11 cellular contexts compared by ENCODE assay signal in genomic region chr3:194802125-194802433, GRCh38.
DNase-seq lines count a peak whose midpoint lies in the region; TF ChIP-seq lines count a peak whose summit lies in the region.
"Had no signal": no experiment of that assay in that cellular context is flagged by ENCODE, and none has a peak within 500 bp of the region (broad histone marks: within the 10 kb centered on the region; RNA-seq: fewer than 3 reads in every experiment).

No MANE protein-coding gene starts in this region.

- H3K27ac ChIP-seq in H9 (ENCODE audit: insufficient read length, low read depth, low read length) = no peak overlapping the region
- H3K27ac ChIP-seq in ectodermal cell (ENCODE audit: insufficient read depth, low read depth, low read length, poor library complexity, severe bottlenecking) = peak overlapping the region; percentile 6
- no peak overlapping the region for H3K27ac ChIP-seq in spleen

- H3K27ac Mint-ChIP-seq in H9 = no peak overlapping the region
- H3K27ac Mint-ChIP-seq in nephron = peak overlapping the region in 2 of 3 experiments; percentile 35 to 75
- no peak overlapping the region for H3K27ac Mint-ChIP-seq in T-helper 2 cell treated with Interferon-gamma antibody and Interleukin-4, amounts not matched to agents 5 μg/mL and 100 μg/mL, for 36 hours
- H3K27ac Mint-ChIP-seq: CD4-positive, alpha-beta T cell had no signal

- no peak for TF ChIP-seq CTCF in H9 (conservative IDR thresholded peaks at IDR 0.05)
- TF ChIP-seq CTCF in nephron (IDR thresholded peaks at IDR 0.05; ENCODE audit: unreplicated experiment in 3 of 3) = no peak
- no peak for TF ChIP-seq CTCF in spleen (IDR thresholded peaks at IDR 0.05 in 8 of 11, conservative IDR thresholded peaks at IDR 0.05 in 3 of 11)

- no peak overlapping the region for H3T11ph ChIP-seq in H9 (ENCODE audit: low read length)

- no peak overlapping the region for H2AFZ ChIP-seq in H9 (ENCODE audit: low read length)

- H3K9me3 Mint-ChIP-seq in H9 (no peaks in the 10 kb centered on the region), nephron (no peaks in the 10 kb centered on the region)
- H3K9me3 Mint-ChIP-seq in T-helper 2 cell treated with Interferon-gamma antibody and Interleukin-4, amounts not matched to agents 5 μg/mL and 100 μg/mL, for 36 hours = peaks cover 3% of the 10 kb centered on the region
- H3K9me3 Mint-ChIP-seq: CD4-positive, alpha-beta T cell had no signal

- H3K79me1 ChIP-seq in H9 (ENCODE audit: insufficient read depth, low read depth, low read length, poor library complexity, severe bottlenecking) = no peaks in the 10 kb centered on the region

- no peak overlapping the region for H3K18ac ChIP-seq in H9 (ENCODE audit: insufficient read length, low read depth, low read length)

- no peak overlapping the region; a peak in 1 of 5 replicates for H3K4me3 Mint-ChIP-seq in H9
- H3K4me3 Mint-ChIP-seq in nephron = no peak overlapping the region
- H3K4me3 Mint-ChIP-seq in T-helper 2 cell treated with Interferon-gamma antibody and Interleukin-4, amounts not matched to agents 5 μg/mL and 100 μg/mL, for 36 hours = no peak overlapping the region
- H3K4me3 Mint-ChIP-seq: CD4-positive, alpha-beta T cell had no signal

- H3K36me3 Mint-ChIP-seq in H9 (ENCODE audit: insufficient read depth in 1 of 3, low read depth in 3 of 3) (no peaks in the 10 kb centered on the region), nephron (ENCODE audit: low read depth) (no peaks in the 10 kb centered on the region)
- peaks cover 1% of the 10 kb centered on the region for H3K36me3 Mint-ChIP-seq in T-helper 2 cell treated with Interferon-gamma antibody and Interleukin-4, amounts not matched to agents 5 μg/mL and 100 μg/mL, for 36 hours (ENCODE audit: low read depth)

- WGBS in H9 (ENCODE audit: extremely low coverage, insufficient read length, low lambda C conversion rate) = no CpG with 5 or more reads among the region's 6 CpGs
- 83 to 84% methylated on average over 6 of the region's 6 CpGs for WGBS in ectodermal cell, 2 experiments
- WGBS in spleen, 5 donors = 85 to 99% (median 89%) methylated on average over 6 of the region's 6 CpGs

- H2BK20ac ChIP-seq in H9 (ENCODE audit: low read depth, low read length, poor library complexity, severe bottlenecking) = no peak overlapping the region

- H3K27me3 Mint-ChIP-seq in H9 (ENCODE audit: low read depth) (peaks cover 24% of the 10 kb centered on the region), nephron (ENCODE audit: low read depth) (peaks cover 34% of the 10 kb centered on the region)
- peaks cover 8% of the 10 kb centered on the region for H3K27me3 Mint-ChIP-seq in T-helper 2 cell treated with Interferon-gamma antibody and Interleukin-4, amounts not matched to agents 5 μg/mL and 100 μg/mL, for 36 hours (ENCODE audit: low read depth)

- no peak overlapping the region for H2BK15ac ChIP-seq in H9 (ENCODE audit: low read depth, low read length)

- H4K8ac ChIP-seq in H9 (replicated peaks; ENCODE audit: insufficient read length, low read depth, low read length) = no peak overlapping the region

- no peak overlapping the region for H2BK5ac ChIP-seq in H9 (ENCODE audit: insufficient read length, low read length)

- H3K27me3 ChIP-seq in H9 (ENCODE audit: insufficient read depth, low read length) = no peaks in the 10 kb centered on the region; the same call in 1 of the 2 replicates
- no peaks in the 10 kb centered on the region for H3K27me3 ChIP-seq in ectodermal cell (ENCODE audit: control insufficient read depth, insufficient read depth, low read length, poor library complexity, severe bottlenecking)
- no peaks in the 10 kb centered on the region for H3K27me3 ChIP-seq in spleen (replicated peaks in 1 of 7)

- no peaks in the 10 kb centered on the region; the same call in 1 of the 2 replicates for H3K79me2 ChIP-seq in H9 (ENCODE audit: insufficient read depth, low read length)

- no peak overlapping the region for H3K9ac ChIP-seq in H9 (ENCODE audit: extremely low read depth, insufficient read length, low read length)

- H3K36me3 ChIP-seq in ectodermal cell (ENCODE audit: control insufficient read depth, insufficient read depth, low read length) (no peaks in the 10 kb centered on the region), spleen (no peaks in the 10 kb centered on the region)

- peaks cover 23% of the 10 kb centered on the region in 2 experiments for H3K4me1 Mint-ChIP-seq in H9
- peaks cover 43% of the 10 kb centered on the region for H3K4me1 Mint-ChIP-seq in nephron
- no peaks in the 10 kb centered on the region for H3K4me1 Mint-ChIP-seq in T-helper 2 cell treated with Interferon-gamma antibody and Interleukin-4, amounts not matched to agents 5 μg/mL and 100 μg/mL, for 36 hours (ENCODE audit: low read depth)

- H3K4me1 ChIP-seq in H9 (ENCODE audit: insufficient read depth, low read length) = no peaks in the 10 kb centered on the region
- peaks cover 24% of the 10 kb centered on the region for H3K4me1 ChIP-seq in ectodermal cell (ENCODE audit: control insufficient read depth, insufficient read depth, low read length)
- H3K4me1 ChIP-seq in spleen = no peaks in the 10 kb centered on the region

- no peak overlapping the region for H4K91ac ChIP-seq in H9 (ENCODE audit: insufficient read length, low read depth, low read length)

- 0 out of 2 replicates have a peak overlapping the region, but pooled peaks have one; percentile 21 for H3K14ac ChIP-seq in H9 (ENCODE audit: insufficient read depth, low read length)

- H3K4me3 ChIP-seq in ectodermal cell (ENCODE audit: insufficient read depth, low read depth, low read length) (no peak overlapping the region), spleen (no peak overlapping the region)

- no peak for TF ChIP-seq POLR2A in spleen (IDR thresholded peaks at IDR 0.05)

- H3K56ac ChIP-seq in H9 (ENCODE audit: insufficient read length, low read depth, low read length) = no peak overlapping the region

- no peak overlapping the region for H3K23ac ChIP-seq in H9 (ENCODE audit: insufficient read length, low read depth, low read length)

- no peaks in the 10 kb centered on the region for H3K9me3 ChIP-seq in H9 (ENCODE audit: control insufficient read depth, low read depth, low read length)
- H3K9me3 ChIP-seq in ectodermal cell (ENCODE audit: control insufficient read depth, low read length) = no peaks in the 10 kb centered on the region
- peaks cover 0 to 1% (median 0%) of the 10 kb centered on the region in 8 donors for H3K9me3 ChIP-seq in spleen

- H2BK12ac ChIP-seq in H9 (ENCODE audit: insufficient read length, low read depth, low read length) = no peak overlapping the region

- no peak overlapping the region for H3K4ac ChIP-seq in H9 (ENCODE audit: low read depth, low read length)

- no peak for DNase-seq in H9
- peak; percentile 64 for DNase-seq in spleen
- DNase-seq in T-helper 2 cell treated with Interferon-gamma antibody and Interleukin-4, amounts not matched to agents 5 μg/mL and 100 μg/mL, for 36 hours (ENCODE audit: low spot score) = no peak
- no peak for DNase-seq in cerebellar cortex (ENCODE audit: low spot score)
- no peak for DNase-seq in nucleus accumbens (lab: John Stamatoyannopoulos, UW)
- DNase-seq in MV-4-11 (lab: John Stamatoyannopoulos, UW) = no peak
- DNase-seq: ACHN; CD4-positive, alpha-beta T cell; DMS79 had no signal

- intact Hi-C loops in spleen (cut with DNase I; ENCODE audit: low total_unique reads) = no loop called here

- H3K4me2 ChIP-seq in H9 (ENCODE audit: insufficient read depth, insufficient read length, low read length) = no peak overlapping the region

- H3K23me2 ChIP-seq in H9 (ENCODE audit: insufficient read length, low read depth, low read length, poor library complexity, severe bottlenecking) = no peaks in the 10 kb centered on the region

- no peaks in the 10 kb centered on the region for H4K20me1 ChIP-seq in H9 (ENCODE audit: control insufficient read depth, insufficient read depth, insufficient read length)

- no peak overlapping the region for H2AK5ac ChIP-seq in H9 (ENCODE audit: insufficient read length, low read length)

- no peak overlapping the region for H2BK120ac ChIP-seq in H9 (ENCODE audit: low read depth, low read length, poor library complexity, severe bottlenecking)

- H4K5ac ChIP-seq in H9 (ENCODE audit: insufficient read length, low read depth, low read length) = no peak overlapping the region

Comparison
In these comparisons a context has a peak if more than half of its experiments do, and no peak if none do; other contexts are left out.
1. H3K27ac Mint-ChIP-seq: peak in nephron (2 of 3); none in H9 (0 of 3) and T-helper 2 cell treated with Interferon-gamma antibody and Interleukin-4, amounts not matched to agents 5 μg/mL and 100 μg/mL, for 36 hours (single experiment).